Comparison of ENCODE assay signal across 1 cellular context in genomic region chr12:13177896-13178295, GRCh38.
TF ChIP-seq lines count a peak whose summit lies in the region.

No MANE protein-coding gene starts in this region.

TF ChIP-seq in HCT116, 20 proteins besides CTCF, POLR2A, EP300 and RAD21 (continued from another document):
- TF ChIP-seq MAX (IDR thresholded peaks at IDR 0.05) (no peak), EZH2 (IDR thresholded peaks at IDR 0.05) (no peak)
